ENCODE assay signal across 20 cellular contexts in genomic region chr10:6061056-6061455, GRCh38. TPM values are rescaled to one million over a fixed set of nuclear protein-coding genes. Genes with fewer than 3 reads are reported as not detected.
DNase-seq lines count a peak whose midpoint lies in the region; ATAC-seq, FAIRE-seq and TF ChIP-seq lines count a peak whose summit lies in the region.
"Had no signal": no experiment of that assay in that cellular context is flagged by ENCODE, and none has a peak within 500 bp of the region (broad histone marks: within the 10 kb centered on the region; RNA-seq: fewer than 3 reads in every experiment).

No MANE protein-coding gene starts in this region.

- WGBS in GM12878 (ENCODE audit: insufficient coverage, insufficient replicate concordance, low lambda C conversion rate, missing lambda C conversion rate) = 74% methylated on average over 8 of the region's 8 CpGs

- H3K4me1 Mint-ChIP-seq in activated CD4-positive, alpha-beta T cell treated with anti-CD3 and anti-CD28 coated beads, Interleukin-2, amount 10 ng/mL, durations not matched to agents 7 days and 5 days = peaks cover 74% of the 10 kb centered on the region
- peaks cover 60% of the 10 kb centered on the region for H3K4me1 Mint-ChIP-seq in T-helper 17 cell

- intact Hi-C loops in GM12878 (cut with micrococcal nuclease; ENCODE audit: unreplicated experiment) = no loop called here

- peak overlapping the region; percentile 20 for H3K4me2 ChIP-seq in GM12878 (ENCODE audit: control insufficient read depth, insufficient read depth)
- H3K4me2 ChIP-seq: A549 had no signal

- FAIRE-seq in GM12878 (lab: Jason Lieb, UNC) = no peak
- FAIRE-seq: A549, GM19239 had no signal

- H3K9me3 Mint-ChIP-seq in activated CD4-positive, alpha-beta T cell treated with anti-CD3 and anti-CD28 coated beads, Interleukin-2, amount 10 ng/mL, durations not matched to agents 7 days and 5 days = no peaks in the 10 kb centered on the region

- H3K79me2 ChIP-seq in GM12878 (ENCODE audit: control insufficient read depth, insufficient read depth, low read length) = no peaks in the 10 kb centered on the region; the same call in 1 of the 2 replicates

- no peak overlapping the region for H2AFZ ChIP-seq in GM12878 (ENCODE audit: control insufficient read depth, low read depth, low read length)

- H3K9ac ChIP-seq in GM12878 (ENCODE audit: control insufficient read depth, insufficient read depth, low read length) = no peak overlapping the region

- H3K27ac ChIP-seq in GM12878 (ENCODE audit: control insufficient read depth, insufficient read depth) = no peak overlapping the region
- H3K27ac ChIP-seq: A549, body of pancreas, dorsolateral prefrontal cortex had no signal

- H4K20me1 ChIP-seq in GM12878 (ENCODE audit: control insufficient read depth, insufficient read depth) = no peaks in the 10 kb centered on the region

- DNase-seq in activated CD4-positive, alpha-beta T cell treated with anti-CD3 and anti-CD28 coated beads, Interleukin-2, amount 10 ng/mL, durations not matched to agents 7 days and 5 days = no peak
- DNase-seq in activated CD4-positive, alpha-beta T cell treated with anti-CD3 and anti-CD28 coated beads, Interleukin-2, amount 50 U/mL, for 4 hours = no peak
- DNase-seq in T-helper 17 cell = no peak
- DNase-seq in GM12878 (ENCODE audit: low read depth, low spot score) = no peak
- DNase-seq in stimulated activated CD8-positive, alpha-beta memory T cell treated with anti-CD3 and anti-CD28 coated beads, Interleukin-4, amount 100 ng/mL, for 48 hours = peak; percentile 50
- DNase-seq in NCI-H748 treated with DMSO at 0.1 percent for 48 hours (lab: John Stamatoyannopoulos, UW) = no peak
- DNase-seq: COR-L47, dorsolateral prefrontal cortex, MG63, NCI-H187, OCI-M1, posterior cingulate gyrus had no signal

- H3K27me3 ChIP-seq in GM12878 (replicated peaks in 1 of 2; ENCODE audit: control insufficient read depth in 2 of 2, insufficient read depth in 2 of 2, low read length in 1 of 2) = no peaks in the 10 kb centered on the region
- H3K27me3 ChIP-seq: body of pancreas, dorsolateral prefrontal cortex had no signal

- H3K4me3 ChIP-seq in GM12878 = no peak overlapping the region
- H3K4me3 ChIP-seq: A549, body of pancreas, dorsolateral prefrontal cortex, MG63 had no signal

- TF ChIP-seq POLR2A in GM12878 (IDR thresholded peaks at IDR 0.05; ENCODE audit: low read depth, low read length) = no peak

- POLR2A ChIA-PET in activated CD4-positive, alpha-beta T cell treated with anti-CD3 and anti-CD28 coated beads, Interleukin-2, amount 10 ng/mL, durations not matched to agents 7 days and 5 days (lab: Charles Lee) = interaction anchor here (0.8 kb wide), 1 partner anchor 29 kb away, joined by 3 read pairs; no protein-coding TSS in a partner anchor
- POLR2A ChIA-PET in GM12878 (lab: Charles Lee) = interaction anchor here (1.0 to 3.4 kb wide), 3 partner anchors 9 to 47 kb away, joined by 3 to 16 read pairs (median 3); no protein-coding TSS in a partner anchor

- TF ChIP-seq CTCF in GM12878 (IDR thresholded peaks at IDR 0.05 in 2 of 3, conservative IDR thresholded peaks at IDR 0.05 in 1 of 3; ENCODE audit: control insufficient read depth in 2 of 3, extremely low read depth in 1 of 3, insufficient read depth in 1 of 3, low read depth in 3 of 3, low read length in 3 of 3) = no peak

- in situ Hi-C loops in GM12878 (cut with MboI) = no loop called here

- RAD21 ChIA-PET in GM12878 (lab: Charles Lee; ENCODE audit: unreplicated experiment) = interaction anchor here (1.0 to 2.3 kb wide), 2 partner anchors 8 to 10 kb away, joined by 6 to 11 read pairs; no protein-coding TSS in a partner anchor

- H3K4me3 Mint-ChIP-seq in activated CD4-positive, alpha-beta T cell treated with anti-CD3 and anti-CD28 coated beads, Interleukin-2, amount 10 ng/mL, durations not matched to agents 7 days and 5 days = peak overlapping the region; percentile 96
- H3K4me3 Mint-ChIP-seq in T-helper 17 cell = peak overlapping the region; percentile 96

- peak overlapping the region; percentile 92 for H3K27ac Mint-ChIP-seq in activated CD4-positive, alpha-beta T cell treated with anti-CD3 and anti-CD28 coated beads, Interleukin-2, amount 10 ng/mL, durations not matched to agents 7 days and 5 days
- peak overlapping the region; percentile 95 for H3K27ac Mint-ChIP-seq in T-helper 17 cell

- CTCF ChIA-PET in activated CD4-positive, alpha-beta T cell treated with anti-CD3 and anti-CD28 coated beads, Interleukin-2, amount 10 ng/mL, durations not matched to agents 7 days and 5 days (lab: Charles Lee) = interaction anchor here (1.5 kb wide), 1 partner anchor 26 kb away, joined by 3 read pairs; no protein-coding TSS in a partner anchor
- CTCF ChIA-PET in GM12878 (lab: Yijun Ruan, JAX) = interaction anchor here (0.9 to 3.0 kb wide), 8 partner anchors 10 to 341 kb away, joined by 3 to 19 read pairs (median 4); no protein-coding TSS in a partner anchor

- no peaks in the 10 kb centered on the region for H3K36me3 ChIP-seq in GM12878 (ENCODE audit: control insufficient read depth in 2 of 2, insufficient read depth in 2 of 2, low read length in 1 of 2)
- H3K36me3 ChIP-seq: MG63 had no signal

- BruUV-seq in GM12878 (replicated peaks; lab: Mats Ljungman, UMichigan) = no TSS peak

- peaks cover 37% of the 10 kb centered on the region for H3K4me1 ChIP-seq in GM12878 (ENCODE audit: control insufficient read depth, insufficient read depth, low read length)
- H3K4me1 ChIP-seq: A549, body of pancreas had no signal

- no peak for TF ChIP-seq RAD21 in GM12878 (IDR thresholded peaks at IDR 0.05; ENCODE audit: insufficient read depth, low read depth, low read length)

- ATAC-seq in T-helper 17 cell (peak; percentile 8), GM12878 (no peak), GM21423 (IDR thresholded peaks at IDR 0.05; ENCODE audit: unreplicated experiment) (no peak), GM18858 (IDR thresholded peaks at IDR 0.05; ENCODE audit: unreplicated experiment) (no peak)
- ATAC-seq: A549, body of pancreas had no signal

- TF ChIP-seq EP300 in GM12878 (IDR thresholded peaks at IDR 0.05; ENCODE audit: borderline replicate concordance in 1 of 2, control insufficient read depth in 1 of 2, low read depth in 2 of 2, low read length in 2 of 2) = no peak

- H3K9me3 ChIP-seq in T-helper 17 cell (ENCODE audit: control insufficient read depth, low read length, poor library complexity, severe bottlenecking) (peaks cover 9% of the 10 kb centered on the region), GM12878 (replicated peaks; ENCODE audit: control insufficient read depth, insufficient read depth, low read length) (no peaks in the 10 kb centered on the region)
- H3K9me3 ChIP-seq: A549, body of pancreas, MG63 had no signal

- SMC1A ChIA-PET in GM12878 (lab: Charles Lee; ENCODE audit: uncharacterized antibody, unreplicated experiment) = interaction anchor here (0.7 to 3.9 kb wide), 7 partner anchors 11 to 239 kb away, joined by 3 to 18 read pairs (median 3); no protein-coding TSS in a partner anchor

- H3K36me3 Mint-ChIP-seq in activated CD4-positive, alpha-beta T cell treated with anti-CD3 and anti-CD28 coated beads, Interleukin-2, amount 10 ng/mL, durations not matched to agents 7 days and 5 days (ENCODE audit: low read depth) = peaks cover 50% of the 10 kb centered on the region
- H3K36me3 Mint-ChIP-seq in T-helper 17 cell (ENCODE audit: low read depth) = no peaks in the 10 kb centered on the region

- no peaks in the 10 kb centered on the region for H3K27me3 Mint-ChIP-seq in activated CD4-positive, alpha-beta T cell treated with anti-CD3 and anti-CD28 coated beads, Interleukin-2, amount 10 ng/mL, durations not matched to agents 7 days and 5 days
- no peaks in the 10 kb centered on the region for H3K27me3 Mint-ChIP-seq in T-helper 17 cell

RNA-seq across cellular contexts. Expression of gene IL2RA, which starts 1.1 kb away (rescaled TPM):
- 100 to 1,000 TPM; 124 to 142 TPM for total RNA-seq in activated CD4-positive, alpha-beta T cell treated with anti-CD3 and anti-CD28 coated beads, Interleukin-2, amount 10 ng/mL, durations not matched to agents 7 days and 5 days
- 10 to 100 TPM; 51.7 to 59.2 TPM for total RNA-seq in T-helper 17 cell
- total RNA-seq in GM12878 (2013; cell fraction: nucleolus; rRNA removed) = 4.9 and 10.7 TPM in 2 replicates
- total RNA-seq in GM12878 (2014; rRNA removed) = 3.4 and 4.0 TPM in 2 replicates
- total RNA-seq in GM12878 (2014; rRNA removed; fragmentation: Illumina TruSeq; extraction: Trizol) = 5.0 and 5.3 TPM in 2 replicates
- 5.0 and 5.3 TPM in 2 replicates for total RNA-seq in GM12878 (2021)
- 0.97 TPM for polyA plus RNA-seq in GM12878 (2011; ENCODE audit: low read depth)
- 2.2 and 2.4 TPM in 2 replicates for polyA plus RNA-seq in GM12878 (2011; rRNA removed)
- polyA plus RNA-seq in GM12878 (2011; cell fraction: cytosol; rRNA removed) = 1.2 TPM in 2 replicates
- polyA plus RNA-seq in GM12878 (2011; cell fraction: nucleus; rRNA removed) = 0.80 and 1.1 TPM in 2 replicates
- 1.3 and 2.2 TPM in 2 replicates for polyA plus RNA-seq in GM12878 (2012)
- polyA plus RNA-seq in GM12878 (2014; fragmentation: Illumina TruSeq; extraction: Trizol) = 5.6 and 6.0 TPM in 2 replicates
- 1 to 10 TPM; 3.3 to 5.1 TPM for polyA plus RNA-seq in GM12878 (2014; fragmentation: Nextera tagmentation; extraction: Ambion mirVana)
- 3.4 and 3.9 TPM in 2 replicates for polyA plus RNA-seq in GM12878 (2014; rRNA removed)
- polyA plus RNA-seq in GM12878 (2016; fragmentation: Nextera tagmentation; extraction: Ambion mirVana) = 1 to 10 TPM; 4.8 to 5.7 TPM
- polyA minus RNA-seq in GM12878 (2011; rRNA and poly(A)+ RNA removed) = 1.0 and 1.1 TPM in 2 replicates
- not detected in 2 replicates for polyA minus RNA-seq in GM12878 (2011; cell fraction: cytosol; rRNA and poly(A)+ RNA removed)
- 0.77 and 1.2 TPM in 2 replicates for polyA minus RNA-seq in GM12878 (2011; cell fraction: nucleus; rRNA and poly(A)+ RNA removed)
- total RNA-seq: fibroblast of lung, NCI-H460, SK-MEL-5 had no signal
- polyA plus RNA-seq: A549, fibroblast of lung had no signal

RNA-seq across cellular contexts. Expression of gene RBM17, which starts 27.8 kb away (rescaled TPM):
- 100 to 1,000 TPM; 164 to 177 TPM for total RNA-seq in activated CD4-positive, alpha-beta T cell treated with anti-CD3 and anti-CD28 coated beads, Interleukin-2, amount 10 ng/mL, durations not matched to agents 7 days and 5 days
- 100 to 1,000 TPM; 133 to 146 TPM for total RNA-seq in T-helper 17 cell
- total RNA-seq in GM12878 (2013; cell fraction: nucleolus; rRNA removed) = 136 and 141 TPM in 2 replicates
- 38.3 and 49.0 TPM in 2 replicates for total RNA-seq in GM12878 (2014; rRNA removed)
- 85.7 and 94.1 TPM in 2 replicates for total RNA-seq in GM12878 (2014; rRNA removed; fragmentation: Illumina TruSeq; extraction: Trizol)
- 101 and 106 TPM in 2 replicates for total RNA-seq in GM12878 (2021)
- polyA plus RNA-seq in GM12878 (2011; ENCODE audit: low read depth) = 52.6 TPM
- polyA plus RNA-seq in GM12878 (2011; rRNA removed) = 64.5 and 65.3 TPM in 2 replicates
- 33.5 and 38.9 TPM in 2 replicates for polyA plus RNA-seq in GM12878 (2011; cell fraction: cytosol; rRNA removed)
- 130 and 190 TPM in 2 replicates for polyA plus RNA-seq in GM12878 (2011; cell fraction: nucleus; rRNA removed)
- 73.3 and 80.2 TPM in 2 replicates for polyA plus RNA-seq in GM12878 (2012)
- 156 and 160 TPM in 2 replicates for polyA plus RNA-seq in GM12878 (2014; fragmentation: Illumina TruSeq; extraction: Trizol)
- 10 to 100 TPM; 28.4 to 45.0 TPM for polyA plus RNA-seq in GM12878 (2014; fragmentation: Nextera tagmentation; extraction: Ambion mirVana)
- polyA plus RNA-seq in GM12878 (2014; rRNA removed) = 79.9 and 82.1 TPM in 2 replicates
- 100 to 1,000 TPM; 177 to 181 TPM for polyA plus RNA-seq in GM12878 (2016; fragmentation: Nextera tagmentation; extraction: Ambion mirVana)
- polyA minus RNA-seq in GM12878 (2011; rRNA and poly(A)+ RNA removed) = 22.5 and 26.1 TPM in 2 replicates
- 11.8 and 17.6 TPM in 2 replicates for polyA minus RNA-seq in GM12878 (2011; cell fraction: cytosol; rRNA and poly(A)+ RNA removed)
- polyA minus RNA-seq in GM12878 (2011; cell fraction: nucleus; rRNA and poly(A)+ RNA removed) = 19.2 and 28.1 TPM in 2 replicates

Comparison
In these comparisons a context has a peak if more than half of its experiments do, and no peak if none do; other contexts are left out.
1. RNA of gene IL2RA, which starts 1.1 kb away (total RNA-seq): 124 to 142 TPM in activated CD4-positive, alpha-beta T cell treated with anti-CD3 and anti-CD28 coated beads, Interleukin-2, amount 10 ng/mL, durations not matched to agents 7 days and 5 days and 51.7 to 59.2 TPM in T-helper 17 cell; 3.4 to 10.7 TPM in GM12878; every median in the first group is over 4 times any median in the second.